8 cellular contexts compared by ENCODE assay signal in genomic region chr17:79800325-79801155, GRCh38. TPM values are rescaled to one million over a fixed set of nuclear protein-coding genes. Genes with fewer than 3 reads are reported as not detected.
A peak's percentile ranks its signal among the peaks of the same experiment; 100 is the strongest.
DNase-seq lines count a peak whose midpoint lies in the region; ATAC-seq, FAIRE-seq and TF ChIP-seq lines count a peak whose summit lies in the region.

No MANE protein-coding gene starts in this region.

- intact Hi-C loops in A673 (cut with micrococcal nuclease; ENCODE audit: unreplicated experiment) = no loop called here

- DNase-seq in A673 (ENCODE audit: low spot score) = peak; percentile 92
- DNase-seq in GM12891 (ENCODE audit: insufficient read length, low spot score) = no peak
- DNase-seq in NCI-H748 (lab: John Stamatoyannopoulos, UW; ENCODE audit: unreplicated experiment) = peak; percentile 60
- DNase-seq in astrocyte of the cerebellum (ENCODE audit: low read depth) = peak; percentile 55

- H3K27ac ChIP-seq in A673 (ENCODE audit: low read depth, low read length, poor library complexity, severe bottlenecking) = peak overlapping the region; percentile 73

- ATAC-seq in HG03442 (IDR thresholded peaks at IDR 0.05; ENCODE audit: unreplicated experiment) = no peak
- no peak for ATAC-seq in HG03196 (IDR thresholded peaks at IDR 0.05; ENCODE audit: unreplicated experiment)
- ATAC-seq in HG03469 (IDR thresholded peaks at IDR 0.05; ENCODE audit: unreplicated experiment) = no peak

- H3K4me3 ChIP-seq in A673 (ENCODE audit: low read depth, low read length, poor library complexity, severe bottlenecking) (peak overlapping the region; percentile 45), astrocyte of the cerebellum (ENCODE audit: low read depth, low read length) (peak overlapping the region; percentile 20)

- peaks cover 83% of the 10 kb centered on the region for H3K27me3 Mint-ChIP-seq in nephron (ENCODE audit: low read depth)

- CTCF ChIA-PET in A673 (lab: Charles Lee) = interaction anchor here (0.7 kb wide), 1 partner anchor 11 kb away, joined by 3 read pairs; no protein-coding TSS in a partner anchor

- H3K27ac Mint-ChIP-seq in nephron = peak overlapping the region; percentile 46 to 86 (median 65)

- TF ChIP-seq CTCF in A673 (conservative IDR thresholded peaks at IDR 0.05; ENCODE audit: low read depth, low read length) (no peak), astrocyte of the cerebellum (IDR thresholded peaks at IDR 0.05; ENCODE audit: low read depth, low read length, missing control alignments) (no peak), nephron (IDR thresholded peaks at IDR 0.05; ENCODE audit: unreplicated experiment in 3 of 3) (no peak)

- peak overlapping the region; percentile 78 to 91 (median 85) for H3K4me3 Mint-ChIP-seq in nephron

- no peaks in the 10 kb centered on the region for H3K9me3 Mint-ChIP-seq in nephron

- POLR2A ChIA-PET in A673 (lab: Charles Lee; ENCODE audit: low non-redundant PET) = interaction anchor here (0.6 kb wide), 1 partner anchor 39 kb away, joined by 3 read pairs; the partner anchor contains the start of gene CBX4

- H3K4me1 Mint-ChIP-seq in nephron = peaks cover 46% of the 10 kb centered on the region

- no peaks in the 10 kb centered on the region for H3K36me3 Mint-ChIP-seq in nephron (ENCODE audit: low read depth)

- peaks cover 4% of the 10 kb centered on the region for H3K36me3 ChIP-seq in A673 (ENCODE audit: insufficient read depth, low read length, poor library complexity, severe bottlenecking)

- in situ Hi-C loops in astrocyte of the cerebellum (cut with HindIII; ENCODE audit: low sequenced_read_pairs) = no loop called here

- BruUV-seq in A673 (replicated peaks; lab: Mats Ljungman, UMichigan) = no TSS peak

- H3K27me3 ChIP-seq in A673 (replicated peaks; ENCODE audit: insufficient read depth, low read depth, low read length, poor library complexity) = no peaks in the 10 kb centered on the region

- peaks cover 62% of the 10 kb centered on the region for H3K4me1 ChIP-seq in A673 (ENCODE audit: insufficient read depth, low read length, poor library complexity, severe bottlenecking)

- FAIRE-seq in GM12891 (lab: Jason Lieb, UNC) = peak; percentile 71

- TF ChIP-seq POLR2A in GM12891 (IDR thresholded peaks at IDR 0.05; ENCODE audit: low read depth, low read length) = no peak

- H3K9me3 ChIP-seq in A673 (ENCODE audit: low read depth, low read length, poor library complexity, severe bottlenecking) = no peaks in the 10 kb centered on the region

TF ChIP-seq in GM12891, 5 proteins besides CTCF, POLR2A, EP300 and RAD21:
- TF ChIP-seq SPI1 (IDR thresholded peaks at IDR 0.05; ENCODE audit: low read depth, low read length) (no peak), POLR2AphosphoS5 (IDR thresholded peaks at IDR 0.05; ENCODE audit: low read depth, low read length) (no peak), POU2F2 (IDR thresholded peaks at IDR 0.05; ENCODE audit: low read depth, low read length) (peak; percentile 74; the same call in 1 of the 2 replicates), PAX5 (IDR thresholded peaks at IDR 0.05; ENCODE audit: insufficient read depth, low read length, severe bottlenecking) (no peak), TAF1 (IDR thresholded peaks at IDR 0.05; ENCODE audit: low read depth, low read length) (no peak)

RNA-seq across cellular contexts. Expression of gene CBX8, which starts 3.7 kb away (rescaled TPM):
- 24.5 and 27.0 TPM in 2 replicates for total RNA-seq in A673 (2021)
- polyA plus RNA-seq in GM12891 (2012; ENCODE audit: low read depth, missing spikeins) = 2.8 TPM

RNA-seq across cellular contexts. Expression of gene CBX2, which starts 22.6 kb away (rescaled TPM):
- 59.5 and 66.4 TPM in 2 replicates for total RNA-seq in A673 (2021)
- 0.47 TPM for polyA plus RNA-seq in GM12891 (2012; ENCODE audit: low read depth, missing spikeins)

RNA-seq across cellular contexts. Expression of gene CBX4, which starts 38.7 kb away (rescaled TPM):
- 42.6 and 45.5 TPM in 2 replicates for total RNA-seq in A673 (2021)
- polyA plus RNA-seq in GM12891 (2012; ENCODE audit: low read depth, missing spikeins) = 17.1 TPM
